Comparison of ENCODE assay signal across 9 cellular contexts in genomic region chr10:50469778-50470193, GRCh38.
DNase-seq lines count a peak whose midpoint lies in the region; ATAC-seq, FAIRE-seq and TF ChIP-seq lines count a peak whose summit lies in the region.
"Had no signal": no experiment of that assay in that cellular context is flagged by ENCODE, and none has a peak within 500 bp of the region (broad histone marks: within the 10 kb centered on the region; RNA-seq: fewer than 3 reads in every experiment).

No MANE protein-coding gene starts in this region.

- H3K36me3 ChIP-seq in MG63 (no peaks in the 10 kb centered on the region), gastrocnemius medialis (no peaks in the 10 kb centered on the region), BE2C (no peaks in the 10 kb centered on the region)

- H3K4me1 Mint-ChIP-seq in central memory CD8-positive, alpha-beta T cell: peaks cover 47% of the 10 kb centered on the region

- peak; percentile 48 for ATAC-seq in central memory CD8-positive, alpha-beta T cell (replicated peaks; ENCODE audit: extremely low read depth, poor library complexity, severe bottlenecking)
- ATAC-seq in gastrocnemius medialis: peak; percentile 49 to 58
- ATAC-seq in SK-N-SH treated with all-trans-retinoic acid at 6 μM for 48 hours: no peak

- H3K36me3 Mint-ChIP-seq in central memory CD8-positive, alpha-beta T cell (ENCODE audit: insufficient read depth): no peaks in the 10 kb centered on the region

- H3K27ac Mint-ChIP-seq in central memory CD8-positive, alpha-beta T cell (ENCODE audit: low read depth): no peak overlapping the region

- H3K4me3 ChIP-seq in MG63 (no peak overlapping the region), gastrocnemius medialis (no peak overlapping the region), BE2C (ENCODE audit: low read depth, low read length) (no peak overlapping the region)

- no peaks in the 10 kb centered on the region for H3K27me3 Mint-ChIP-seq in central memory CD8-positive, alpha-beta T cell

- FAIRE-seq in GM12891 (lab: Jason Lieb, UNC): peak; percentile 55

- intact Hi-C loops in gastrocnemius medialis (cut with DNase I; ENCODE audit: low total_unique reads): loop anchor here (2.0 kb wide), 1 partner anchor 27 kb away; no protein-coding TSS in a partner anchor

- no peak overlapping the region for H3K4me3 Mint-ChIP-seq in central memory CD8-positive, alpha-beta T cell

- in situ Hi-C loops in gastrocnemius medialis (cut with MboI; ENCODE audit: low sequenced_read_pairs in 4 of 4): no loop called here

- no peaks in the 10 kb centered on the region for H3K9me3 Mint-ChIP-seq in central memory CD8-positive, alpha-beta T cell

- no peaks in the 10 kb centered on the region for H3K9me3 ChIP-seq in MG63
- H3K9me3 ChIP-seq in gastrocnemius medialis: no peaks in the 10 kb centered on the region
- no peaks in the 10 kb centered on the region for H3K9me3 ChIP-seq in BE2C

- H3K27ac ChIP-seq in gastrocnemius medialis: no peak overlapping the region

- H3K4me1 ChIP-seq in gastrocnemius medialis (peaks cover 44 to 55% of the 10 kb centered on the region in 2 donors), BE2C (no peaks in the 10 kb centered on the region)

- TF ChIP-seq POLR2A in GM12891 (IDR thresholded peaks at IDR 0.05; ENCODE audit: low read depth, low read length): no peak
- TF ChIP-seq POLR2A in gastrocnemius medialis (IDR thresholded peaks at IDR 0.05): no peak

- TF ChIP-seq CTCF in gastrocnemius medialis (IDR thresholded peaks at IDR 0.05 in 4 of 5, conservative IDR thresholded peaks at IDR 0.05 in 1 of 5): no peak
- no peak for TF ChIP-seq CTCF in BE2C (IDR thresholded peaks at IDR 0.05; ENCODE audit: low read depth, low read length)

- H3K27me3 ChIP-seq in MG63: no peaks in the 10 kb centered on the region
- no peaks in the 10 kb centered on the region for H3K27me3 ChIP-seq in gastrocnemius medialis
- no peaks in the 10 kb centered on the region for H3K27me3 ChIP-seq in BE2C

- DNase-seq in GM12891 (ENCODE audit: insufficient read length, low spot score) (no peak), MG63 (peak; percentile 3), gastrocnemius medialis (peak in 1 of 2 donors; percentile 21), NCI-H748 (lab: John Stamatoyannopoulos, UW; ENCODE audit: unreplicated experiment) (no peak), BE2C (no peak)
- DNase-seq in central memory CD8-positive, alpha-beta T cell (ENCODE audit: low spot score in 2 of 2): no peak
- DNase-seq: activated naive CD4-positive, alpha-beta T cell treated with Interleukin-2 at 50 U/mL for 16 hours; occipital lobe had no signal

TF ChIP-seq in GM12891, 5 proteins besides CTCF, POLR2A, EP300 and RAD21:
- no peak for TF ChIP-seq POLR2AphosphoS5 (IDR thresholded peaks at IDR 0.05; ENCODE audit: low read depth, low read length)
- TF ChIP-seq POU2F2 (IDR thresholded peaks at IDR 0.05; ENCODE audit: low read depth, low read length): no peak
- no peak for TF ChIP-seq TAF1 (IDR thresholded peaks at IDR 0.05; ENCODE audit: low read depth, low read length)
- no peak for TF ChIP-seq PAX5 (IDR thresholded peaks at IDR 0.05; ENCODE audit: insufficient read depth, low read length, severe bottlenecking)
- no peak for TF ChIP-seq SPI1 (IDR thresholded peaks at IDR 0.05; ENCODE audit: low read depth, low read length)

TF ChIP-seq in SK-N-SH treated with all-trans-retinoic acid at 6 μM for 48 hours, 23 proteins besides CTCF, POLR2A, EP300 and RAD21:
- TF ChIP-seq POU6F1 (CRISPR knock-in tag; IDR thresholded peaks at IDR 0.05; ENCODE audit: borderline replicate concordance, low read depth) (no peak), GLIS3 (CRISPR knock-in tag; IDR thresholded peaks at IDR 0.05) (no peak), ZNF70 (CRISPR knock-in tag; IDR thresholded peaks at IDR 0.05) (no peak), SNAI2 (CRISPR knock-in tag; IDR thresholded peaks at IDR 0.05) (no peak), RARB (CRISPR knock-in tag; IDR thresholded peaks at IDR 0.05) (no peak), ESRRG (CRISPR knock-in tag; IDR thresholded peaks at IDR 0.05) (no peak), PPARA (CRISPR knock-in tag; IDR thresholded peaks at IDR 0.05; ENCODE audit: borderline replicate concordance) (no peak), ZNF565 (CRISPR knock-in tag; conservative IDR thresholded peaks at IDR 0.05; ENCODE audit: low read depth) (no peak), CSRNP3 (CRISPR knock-in tag; IDR thresholded peaks at IDR 0.05) (no peak), TCF4 (CRISPR knock-in tag; IDR thresholded peaks at IDR 0.05; ENCODE audit: borderline replicate concordance) (no peak), ARNTL (CRISPR knock-in tag; IDR thresholded peaks at IDR 0.05; ENCODE audit: borderline replicate concordance, low read depth) (no peak), ZFP30 (CRISPR knock-in tag; IDR thresholded peaks at IDR 0.05) (no peak), ISL1 (CRISPR knock-in tag; IDR thresholded peaks at IDR 0.05) (no peak), PATZ1 (CRISPR knock-in tag; IDR thresholded peaks at IDR 0.05; ENCODE audit: borderline replicate concordance) (no peak), CSDC2 (CRISPR knock-in tag; IDR thresholded peaks at IDR 0.05) (no peak), ZNF8 (CRISPR knock-in tag; IDR thresholded peaks at IDR 0.05) (no peak)
TF ChIP-seq in SK-N-SH treated with all-trans-retinoic acid at 6 μM for 48 hours: peak in this region for 0.
